In the genomic region with DNA sequence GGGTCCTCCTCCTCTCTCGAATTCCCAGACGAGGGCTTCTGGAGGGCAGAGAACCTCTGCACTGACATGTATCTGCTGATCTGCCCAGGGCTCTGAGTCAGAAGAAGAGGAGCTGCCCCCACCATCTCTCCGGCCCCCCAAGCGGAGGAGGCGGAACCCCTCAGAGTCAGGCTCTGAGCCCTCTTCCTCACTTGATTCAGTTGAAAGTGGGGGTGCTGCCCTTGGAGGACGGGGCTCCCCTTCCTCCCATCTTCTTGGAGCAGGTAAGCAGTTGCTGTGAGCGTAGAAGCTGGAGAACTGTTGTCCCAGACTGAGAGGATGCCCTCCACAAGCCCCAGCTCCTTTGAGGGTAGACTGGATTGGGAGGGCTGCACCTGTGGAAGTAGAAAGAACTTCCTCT, we compare ENCODE assay signal across 25 cellular contexts.
"Had no signal": no experiment of that assay in that cellular context is flagged by ENCODE, and none has a peak within 500 bp of the region (broad histone marks: within the 10 kb centered on the region; RNA-seq: fewer than 3 reads in every experiment).

No MANE protein-coding gene starts in this region.

- H3K9me3 ChIP-seq: body of pancreas, esophagus muscularis mucosa, gastrocnemius medialis, neutrophil, pancreas, psoas muscle, right atrium auricular region, testis, upper lobe of right lung had no signal

- H3K27ac Mint-ChIP-seq: activated CD4-positive, alpha-beta T cell treated with anti-CD3 and anti-CD28 coated beads, Interleukin-2, amount 10 ng/mL, durations not matched to agents 24 days and 14 days; activated T-helper 2 cell treated with anti-CD3 and anti-CD28 coated beads, Interferon-gamma antibody, Interleukin-2, Interleukin-4, amounts not matched to agents 10 μg/mL and 5 μg/mL and 100 μg/mL, durations not matched to agents 14 hours and 24 hours and 36 hours had no signal

- H3K27me3 ChIP-seq: body of pancreas, esophagus muscularis mucosa, gastrocnemius medialis, neutrophil, pancreas, right atrium auricular region, testis, upper lobe of right lung had no signal

- FAIRE-seq: endothelial cell of umbilical vein, pancreas had no signal

- ATAC-seq: activated CD4-positive, CD25-positive, alpha-beta regulatory T cell treated with anti-CD3 and anti-CD28 coated beads, Interleukin-2, amount 50 U/mL, for 24 hours; activated naive CD8-positive, alpha-beta T cell treated with anti-CD3 and anti-CD28 coated beads, Interleukin-2, amount 50 U/mL, for 24 hours; gastrocnemius medialis; left ventricle myocardium superior; psoas muscle; upper lobe of right lung had no signal

- DNase-seq: activated CD4-positive, alpha-beta T cell treated with anti-CD3 and anti-CD28 coated beads, Interleukin-2, amount 10 ng/mL, durations not matched to agents 24 days and 14 days; activated naive CD4-positive, alpha-beta T cell treated with anti-CD3 and anti-CD28 coated beads, Interleukin-2, amount 10 ng/mL, durations not matched to agents 7 days and 5 days; activated naive CD8-positive, alpha-beta T cell treated with anti-CD3 and anti-CD28 coated beads, Interleukin-2, amount 50 U/mL, for 24 hours; activated T-cell treated with anti-CD3 and anti-CD28 coated beads, Interleukin-2, amount 50 U/mL, for 1 hour; anterior cingulate cortex; body of pancreas; effector memory CD4-positive, alpha-beta T cell; gastrocnemius medialis; hippocampal formation; left ventricle myocardium superior; midbrain; psoas muscle; stimulated activated CD4-positive, alpha-beta T cell treated with anti-CD3 and anti-CD28 coated beads, Interleukin-1b, Interleukin-23, amount 100 ng/mL, for 48 hours; testis; upper lobe of right lung had no signal

- H3K27ac ChIP-seq: body of pancreas, gastrocnemius medialis, neutrophil, pancreas, psoas muscle, right atrium auricular region, upper lobe of right lung, VCaP had no signal

- H3K9me3 Mint-ChIP-seq: activated CD4-positive, alpha-beta T cell treated with anti-CD3 and anti-CD28 coated beads, Interleukin-2, amount 10 ng/mL, durations not matched to agents 24 days and 14 days; activated naive CD4-positive, alpha-beta T cell treated with anti-CD3 and anti-CD28 coated beads, Interleukin-2, amount 10 ng/mL, durations not matched to agents 7 days and 5 days; activated naive CD8-positive, alpha-beta T cell treated with anti-CD3 and anti-CD28 coated beads, Interleukin-2, amount 50 U/mL, for 24 hours; activated T-helper 2 cell treated with anti-CD3 and anti-CD28 coated beads, Interferon-gamma antibody, Interleukin-2, Interleukin-4, amounts not matched to agents 10 μg/mL and 5 μg/mL and 100 μg/mL, durations not matched to agents 14 hours and 24 hours and 36 hours; nephron; T-helper 2 cell treated with Interferon-gamma antibody and Interleukin-4, amounts not matched to agents 5 μg/mL and 100 μg/mL, for 36 hours had no signal

- H3K27me3 Mint-ChIP-seq: activated CD4-positive, alpha-beta T cell treated with anti-CD3 and anti-CD28 coated beads, Interleukin-2, amount 10 ng/mL, durations not matched to agents 24 days and 14 days; activated naive CD4-positive, alpha-beta T cell treated with anti-CD3 and anti-CD28 coated beads, Interleukin-2, amount 10 ng/mL, durations not matched to agents 7 days and 5 days; activated naive CD8-positive, alpha-beta T cell treated with anti-CD3 and anti-CD28 coated beads, Interleukin-2, amount 50 U/mL, for 24 hours had no signal

- H3K4me1 ChIP-seq: body of pancreas, pancreas had no signal

- H3K4me3 ChIP-seq: body of pancreas, esophagus muscularis mucosa, gastrocnemius medialis, pancreas, psoas muscle, right atrium auricular region, testis, upper lobe of right lung had no signal

- H3K4me3 Mint-ChIP-seq: activated CD4-positive, alpha-beta T cell treated with anti-CD3 and anti-CD28 coated beads, Interleukin-2, amount 10 ng/mL, durations not matched to agents 24 days and 14 days; activated naive CD4-positive, alpha-beta T cell treated with anti-CD3 and anti-CD28 coated beads, Interleukin-2, amount 10 ng/mL, durations not matched to agents 7 days and 5 days; activated naive CD8-positive, alpha-beta T cell treated with anti-CD3 and anti-CD28 coated beads, Interleukin-2, amount 50 U/mL, for 24 hours; nephron; T-helper 2 cell treated with Interferon-gamma antibody and Interleukin-4, amounts not matched to agents 5 μg/mL and 100 μg/mL, for 36 hours had no signal
